ENCODE assay signal across 8 cellular contexts in the genomic region with DNA sequence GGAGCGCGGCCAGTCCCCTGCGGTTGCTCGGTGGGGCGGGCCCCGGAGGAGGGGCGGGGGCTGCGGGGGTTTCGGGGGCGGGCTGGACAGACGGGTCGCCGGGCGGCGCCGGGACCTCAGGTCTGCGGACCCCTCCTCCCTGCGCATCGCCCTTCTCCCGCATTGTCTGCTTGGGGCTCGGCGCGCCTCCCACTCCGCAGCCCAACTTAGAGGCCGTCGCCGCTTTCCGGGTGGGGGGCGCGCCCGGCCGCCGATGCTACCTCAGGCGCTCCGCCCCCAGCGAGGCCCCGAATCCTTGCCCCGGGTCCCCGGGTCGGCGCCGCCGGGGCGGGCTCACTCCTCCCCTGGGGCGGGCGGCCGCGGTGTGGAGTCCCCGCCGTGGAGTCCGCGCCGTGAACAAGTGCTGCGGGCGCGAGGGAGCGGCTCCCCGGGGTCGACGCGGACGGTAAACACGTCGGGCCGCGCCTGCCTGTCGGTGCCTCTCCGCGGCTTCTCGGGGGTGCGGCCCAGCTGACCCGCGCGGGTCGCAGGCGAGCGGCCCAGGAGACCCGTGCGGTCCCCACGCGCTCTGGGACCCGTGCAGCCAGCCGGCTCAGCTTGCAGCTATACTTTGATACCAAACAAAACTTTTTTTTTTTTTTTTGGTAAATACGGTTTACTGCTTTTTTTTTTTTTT. TPM values are rescaled to one million over a fixed set of nuclear protein-coding genes. Genes with fewer than 3 reads are reported as not detected.
DNase-seq lines count a peak whose midpoint lies in the region; ATAC-seq and TF ChIP-seq lines count a peak whose summit lies in the region.

No MANE protein-coding gene starts in this region.

- H3K4me3 ChIP-seq in choroid plexus epithelial cell (ENCODE audit: low read depth, low read length), result peak overlapping the region; percentile 77

- ATAC-seq in GM19397 (IDR thresholded peaks at IDR 0.05; ENCODE audit: unreplicated experiment) (peak; percentile 38), HG03521 (IDR thresholded peaks at IDR 0.05; ENCODE audit: unreplicated experiment) (peak; percentile 31)
- peak; percentile 24 to 27 for ATAC-seq in activated CD4-positive, CD25-positive, alpha-beta regulatory T cell treated with anti-CD3 and anti-CD28 coated beads, Interleukin-2, amount 50 U/mL, for 24 hours

- DNase-seq in AG20443 (ENCODE audit: low spot score), result peak; percentile 58
- peak; percentile 46 for DNase-seq in choroid plexus epithelial cell (ENCODE audit: low read depth)
- peak; percentile 50 to 51 for DNase-seq in lung microvascular endothelial cell (ENCODE audit: low read depth in 2 of 2)
- DNase-seq in stimulated activated CD8-positive, alpha-beta memory T cell treated with anti-CD3 and anti-CD28 coated beads, Interleukin-15, amount 100 ng/mL, for 48 hours (ENCODE audit: low read depth in 2 of 2), result peak; percentile 42 to 46
- no peak for DNase-seq in H4 (ENCODE audit: low spot score)

- no peak for TF ChIP-seq CTCF in choroid plexus epithelial cell (conservative IDR thresholded peaks at IDR 0.05; ENCODE audit: low read depth, low read length)

RNA-seq across cellular contexts. Expression of a gene that starts 0.6 kb away (rescaled TPM):
- 44.4 and 50.3 TPM in 2 replicates for total RNA-seq in lung microvascular endothelial cell
- total RNA-seq in H4 (2014; rRNA removed; shearing (Covaris generic)), result 13.8 and 16.6 TPM in 2 replicates
